13 cellular contexts compared by ENCODE assay signal in genomic region chr16:3798827-3799226, GRCh38.
"Had no signal": no experiment of that assay in that cellular context is flagged by ENCODE, and none has a peak within 500 bp of the region (broad histone marks: within the 10 kb centered on the region; RNA-seq: fewer than 3 reads in every experiment).

No MANE protein-coding gene starts in this region.

- H3K36me3 ChIP-seq: heart right ventricle, left ventricle myocardium inferior, pancreas, tibial artery had no signal

- H3K27ac ChIP-seq: coronary artery, heart right ventricle, left ventricle myocardium inferior, pancreas, tibial artery, WERI-Rb-1 had no signal

- H3K4me3 ChIP-seq: coronary artery, heart right ventricle, left ventricle myocardium inferior, pancreas, tibial artery had no signal

- ATAC-seq: heart right ventricle, pancreas had no signal

- H3K27me3 ChIP-seq: heart right ventricle, pancreas, tibial artery had no signal

- H3K9me3 ChIP-seq: heart right ventricle, left ventricle myocardium inferior, pancreas, tibial artery had no signal

- H3K27me3 Mint-ChIP-seq: activated CD4-positive, alpha-beta T cell treated with anti-CD3 and anti-CD28 coated beads, Interleukin-2, amount 10 ng/mL, durations not matched to agents 7 days and 5 days; activated naive CD4-positive, alpha-beta T cell treated with anti-CD3 and anti-CD28 coated beads, Interleukin-2, amount 10 ng/mL, durations not matched to agents 7 days and 5 days had no signal

- H3K9me3 Mint-ChIP-seq: activated CD4-positive, alpha-beta T cell treated with anti-CD3 and anti-CD28 coated beads, Interleukin-2, amount 10 ng/mL, durations not matched to agents 7 days and 5 days; activated naive CD4-positive, alpha-beta T cell treated with anti-CD3 and anti-CD28 coated beads, Interleukin-2, amount 10 ng/mL, durations not matched to agents 7 days and 5 days; neural crest cell had no signal

- H3K4me3 Mint-ChIP-seq: activated naive CD4-positive, alpha-beta T cell treated with anti-CD3 and anti-CD28 coated beads, Interleukin-2, amount 10 ng/mL, durations not matched to agents 7 days and 5 days; neural crest cell had no signal

- DNase-seq: activated CD4-positive, alpha-beta T cell treated with anti-CD3 and anti-CD28 coated beads, Interleukin-2, amount 10 ng/mL, durations not matched to agents 7 days and 5 days; activated CD8-positive, alpha-beta memory T cell treated with anti-CD3 and anti-CD28 coated beads for 24 hours; activated naive CD4-positive, alpha-beta T cell treated with anti-CD3 and anti-CD28 coated beads, Interleukin-2, amount 10 ng/mL, durations not matched to agents 7 days and 5 days; caudate nucleus; effector CD4-positive, alpha-beta T cell; heart right ventricle; left ventricle myocardium inferior; pancreas; stimulated activated CD4-positive, alpha-beta T cell treated with anti-CD3 and anti-CD28 coated beads, Interleukin-4, amount 100 ng/mL, for 1 hour; tibial artery; WERI-Rb-1 had no signal
